ENCODE assay signal across 23 cellular contexts in genomic region chr13:46136688-46137087, GRCh38. TPM values are rescaled to one million over a fixed set of nuclear protein-coding genes. Genes with fewer than 3 reads are reported as not detected.
DNase-seq lines count a peak whose midpoint lies in the region; ATAC-seq and TF ChIP-seq lines count a peak whose summit lies in the region.
"Had no signal": no experiment of that assay in that cellular context is flagged by ENCODE, and none has a peak within 500 bp of the region (broad histone marks: within the 10 kb centered on the region; RNA-seq: fewer than 3 reads in every experiment).

No MANE protein-coding gene starts in this region.

- peaks cover 3% of the 10 kb centered on the region for H3K4me1 ChIP-seq in CD4-positive, CD25-positive, alpha-beta regulatory T cell (ENCODE audit: control insufficient read depth, insufficient read depth, low read length, poor library complexity, severe bottlenecking)
- H3K4me1 ChIP-seq in Caco-2: peaks cover 27% of the 10 kb centered on the region
- H3K4me1 ChIP-seq: gastrocnemius medialis had no signal

- DNase-seq in CD4-positive, CD25-positive, alpha-beta regulatory T cell: no peak
- DNase-seq in Caco-2: no peak
- no peak for DNase-seq in activated naive CD4-positive, alpha-beta T cell treated with anti-CD3 and anti-CD28 coated beads, Interleukin-2, amount 50 U/mL, for 72 hours (ENCODE audit: low spot score in 2 of 2)
- DNase-seq in natural killer cell: no peak
- DNase-seq in NCI-H1694 treated with DMSO at 0.1 percent for 48 hours (lab: John Stamatoyannopoulos, UW): no peak
- no peak for DNase-seq in NCI-H1105 treated with DMSO at 0.1 percent for 48 hours (lab: John Stamatoyannopoulos, UW)
- DNase-seq: Calu3; esophagus squamous epithelium; gastrocnemius medialis; hypothalamus; mucosa of descending colon; NCI-H1092; NCI-H2029; NCI-H226; NCI-H774; Right ventricle myocardium superior; small intestine; stimulated activated naive CD4-positive, alpha-beta T cell treated with Interleukin-2 at 50 U/mL for 16 hours; thyroid gland had no signal

- H3K9me3 ChIP-seq in CD4-positive, CD25-positive, alpha-beta regulatory T cell (ENCODE audit: control insufficient read depth in 2 of 2, low read length in 2 of 2): no peaks in the 10 kb centered on the region
- no peaks in the 10 kb centered on the region for H3K9me3 ChIP-seq in Caco-2
- H3K9me3 ChIP-seq: esophagus squamous epithelium, gastrocnemius medialis, mucosa of descending colon, thyroid gland had no signal

- TF ChIP-seq CTCF in Caco-2 (IDR thresholded peaks at IDR 0.05; ENCODE audit: insufficient read depth in 1 of 2, low read depth in 1 of 2, low read length in 1 of 2, severe bottlenecking in 1 of 2, unreplicated experiment in 1 of 2) (no peak), natural killer cell (IDR thresholded peaks at IDR 0.05) (no peak)

- no peak overlapping the region for H3K4me3 Mint-ChIP-seq in CD4-positive, CD25-positive, alpha-beta regulatory T cell
- H3K4me3 Mint-ChIP-seq in Caco-2 (ENCODE audit: unreplicated experiment) (no peak overlapping the region), natural killer cell (no peak overlapping the region)

- no peak overlapping the region for H3K27ac ChIP-seq in CD4-positive, CD25-positive, alpha-beta regulatory T cell (ENCODE audit: insufficient read depth, low read length, poor library complexity, severe bottlenecking)
- H3K27ac ChIP-seq: esophagus squamous epithelium, gastrocnemius medialis, HL-60 had no signal

- no peak for ATAC-seq in CD4-positive, CD25-positive, alpha-beta regulatory T cell (ENCODE audit: low read depth in 2 of 2)
- ATAC-seq in activated naive CD4-positive, alpha-beta T cell treated with anti-CD3 and anti-CD28 coated beads, Interleukin-2, amount 50 U/mL, for 72 hours: no peak
- no peak for ATAC-seq in natural killer cell
- ATAC-seq in HG03469 (IDR thresholded peaks at IDR 0.05; ENCODE audit: unreplicated experiment): no peak
- ATAC-seq: gastrocnemius medialis, mucosa of descending colon had no signal

- peaks cover 19 to 27% (median 24%) of the 10 kb centered on the region in 4 donors for H3K4me1 Mint-ChIP-seq in CD4-positive, CD25-positive, alpha-beta regulatory T cell
- peaks cover 35% of the 10 kb centered on the region for H3K4me1 Mint-ChIP-seq in Caco-2 (ENCODE audit: low read depth, unreplicated experiment)
- H3K4me1 Mint-ChIP-seq in natural killer cell: peaks cover 48 to 59% of the 10 kb centered on the region in 2 donors

- no TSS peak for BruUV-seq in Caco-2 (replicated peaks; lab: Mats Ljungman, UMichigan)

- no peak overlapping the region for H3K4me3 ChIP-seq in CD4-positive, CD25-positive, alpha-beta regulatory T cell (ENCODE audit: low read depth, low read length)
- no peak overlapping the region for H3K4me3 ChIP-seq in Caco-2 (ENCODE audit: low read depth, low read length)
- H3K4me3 ChIP-seq: esophagus squamous epithelium, gastrocnemius medialis, mucosa of descending colon, thyroid gland had no signal

- intact Hi-C loops in Caco-2 (cut with micrococcal nuclease; ENCODE audit: unreplicated experiment): no loop called here
- intact Hi-C loops in natural killer cell (cut with micrococcal nuclease): no loop called here

- H3K27ac Mint-ChIP-seq in CD4-positive, CD25-positive, alpha-beta regulatory T cell: peak overlapping the region; percentile 73 to 89 (median 88)
- peak overlapping the region; percentile 77 for H3K27ac Mint-ChIP-seq in Caco-2 (ENCODE audit: unreplicated experiment)
- peak overlapping the region; percentile 47 to 55 for H3K27ac Mint-ChIP-seq in activated naive CD4-positive, alpha-beta T cell treated with anti-CD3 and anti-CD28 coated beads, Interleukin-2, amount 50 U/mL, for 72 hours
- peak overlapping the region; percentile 88 to 92 for H3K27ac Mint-ChIP-seq in natural killer cell

- POLR2A ChIA-PET in Caco-2 (lab: Charles Lee): no interaction called here

- H3K36me3 Mint-ChIP-seq in CD4-positive, CD25-positive, alpha-beta regulatory T cell: peaks cover 61% of the 10 kb centered on the region
- H3K36me3 Mint-ChIP-seq in Caco-2 (ENCODE audit: insufficient read depth, unreplicated experiment): peaks cover 4% of the 10 kb centered on the region
- peaks cover 6 to 54% of the 10 kb centered on the region in 2 donors for H3K36me3 Mint-ChIP-seq in activated naive CD4-positive, alpha-beta T cell treated with anti-CD3 and anti-CD28 coated beads, Interleukin-2, amount 50 U/mL, for 72 hours
- peaks cover 43% of the 10 kb centered on the region for H3K36me3 Mint-ChIP-seq in natural killer cell

- no peaks in the 10 kb centered on the region for H3K27me3 ChIP-seq in CD4-positive, CD25-positive, alpha-beta regulatory T cell (ENCODE audit: control insufficient read depth, insufficient read depth, low read length)
- H3K27me3 ChIP-seq in Caco-2 (replicated peaks; ENCODE audit: control insufficient read depth, insufficient read depth, low read length): no peaks in the 10 kb centered on the region
- H3K27me3 ChIP-seq: gastrocnemius medialis, thyroid gland had no signal

- no peaks in the 10 kb centered on the region for H3K27me3 Mint-ChIP-seq in CD4-positive, CD25-positive, alpha-beta regulatory T cell
- H3K27me3 Mint-ChIP-seq in Caco-2 (ENCODE audit: insufficient read depth, unreplicated experiment) (no peaks in the 10 kb centered on the region), natural killer cell (ENCODE audit: low read depth in 2 of 2) (no peaks in the 10 kb centered on the region)

- H3K9me3 Mint-ChIP-seq in CD4-positive, CD25-positive, alpha-beta regulatory T cell: no peaks in the 10 kb centered on the region
- no peaks in the 10 kb centered on the region for H3K9me3 Mint-ChIP-seq in Caco-2 (ENCODE audit: unreplicated experiment)
- no peaks in the 10 kb centered on the region for H3K9me3 Mint-ChIP-seq in activated naive CD4-positive, alpha-beta T cell treated with anti-CD3 and anti-CD28 coated beads, Interleukin-2, amount 50 U/mL, for 72 hours
- H3K9me3 Mint-ChIP-seq in natural killer cell: no peaks in the 10 kb centered on the region

- peaks cover 96% of the 10 kb centered on the region for H3K36me3 ChIP-seq in CD4-positive, CD25-positive, alpha-beta regulatory T cell (ENCODE audit: control insufficient read depth, insufficient read depth, low read length)
- H3K36me3 ChIP-seq in Caco-2 (ENCODE audit: control insufficient read depth, insufficient read depth, low read length): no peaks in the 10 kb centered on the region
- H3K36me3 ChIP-seq: esophagus squamous epithelium, gastrocnemius medialis, thyroid gland had no signal

- CTCF ChIA-PET in Caco-2 (lab: Charles Lee): no interaction called here

RNA-seq across cellular contexts. Expression of gene CPB2, which starts 31.9 kb away (rescaled TPM):
- total RNA-seq in CD4-positive, CD25-positive, alpha-beta regulatory T cell: not detected
- polyA plus RNA-seq in CD4-positive, CD25-positive, alpha-beta regulatory T cell: under 1 TPM in 1 of 4 donors, not detected in 3; 0.17 TPM
- total RNA-seq in Caco-2 (2022) (0.18 TPM in 1 of 2 replicates, not detected in the other), natural killer cell (not detected)
- total RNA-seq in activated naive CD4-positive, alpha-beta T cell treated with anti-CD3 and anti-CD28 coated beads, Interleukin-2, amount 50 U/mL, for 72 hours: not detected
- total RNA-seq: Calu3, esophagus squamous epithelium, LHCN-M2, mucosa of descending colon, OCI-LY7, Right ventricle myocardium superior had no signal
- polyA plus RNA-seq: small intestine had no signal

RNA-seq across cellular contexts. Expression of gene LCP1, which starts 45.3 kb away (rescaled TPM):
- total RNA-seq in CD4-positive, CD25-positive, alpha-beta regulatory T cell: 516 TPM
- polyA plus RNA-seq in CD4-positive, CD25-positive, alpha-beta regulatory T cell: 1,000 to 10,000 TPM in 3 of 4 donors, 100 to 1,000 TPM in 1; 831 to 1,155 (median 1,047) TPM
- total RNA-seq in Caco-2 (2022) (32.1 and 37.8 TPM in 2 replicates), natural killer cell (1,000 to 10,000 TPM; 1,088 to 1,116 (median 1,113) TPM)
- total RNA-seq in activated naive CD4-positive, alpha-beta T cell treated with anti-CD3 and anti-CD28 coated beads, Interleukin-2, amount 50 U/mL, for 72 hours: 1,000 to 10,000 TPM in 1 of 2 donors, 100 to 1,000 TPM in 1; 761 to 1,053 TPM
- total RNA-seq: LHCN-M2 had no signal

Comparison
In these comparisons a context has a peak if more than half of its experiments do, and no peak if none do; other contexts are left out.
1. RNA of gene LCP1, which starts 45.3 kb away (total RNA-seq): 1,088 to 1,116 TPM in natural killer cell, 761 to 1,053 TPM in activated naive CD4-positive, alpha-beta T cell treated with anti-CD3 and anti-CD28 coated beads, Interleukin-2, amount 50 U/mL, for 72 hours and 516 TPM in CD4-positive, CD25-positive, alpha-beta regulatory T cell (single experiment); 32.1 to 37.8 TPM in Caco-2; every median in the first group is over 10 times any median in the second.
2. Peak in every context shown above with its lines, with median percentiles within 50 percentile points of each other: H3K27ac Mint-ChIP-seq.